9 cellular contexts compared by ENCODE assay signal in genomic region chr22:22533863-22534262, GRCh38. TPM values are rescaled to one million over a fixed set of nuclear protein-coding genes. Genes with fewer than 3 reads are reported as not detected.
"Had no signal": no experiment of that assay in that cellular context is flagged by ENCODE, and none has a peak within 500 bp of the region (broad histone marks: within the 10 kb centered on the region; RNA-seq: fewer than 3 reads in every experiment).

No MANE protein-coding gene starts in this region.

- H3K9ac ChIP-seq: KMS-11 had no signal

- H3K4me2 ChIP-seq: KMS-11 had no signal

- H3K27ac ChIP-seq: HL-60, KMS-11 had no signal

- ATAC-seq: HepG2 had no signal

- DNase-seq: IMR-90, KBM-7, KG1 had no signal

- FAIRE-seq: HepG2, HTR-8/SVneo had no signal

RNA-seq across cellular contexts. Expression of gene ZNF280A, which starts 13.8 kb away (rescaled TPM):
- total RNA-seq: HT-29, IMR-90 had no signal
- polyA plus RNA-seq: IgD-negative memory B cell, IMR-90 had no signal

RNA-seq across cellular contexts. Expression of gene PRAME, which starts 25.2 kb away (rescaled TPM):
- total RNA-seq: HT-29, IMR-90 had no signal
- polyA plus RNA-seq: IgD-negative memory B cell, IMR-90 had no signal

RNA-seq across cellular contexts. Expression of gene ZNF280B, which starts 25.3 kb away (rescaled TPM):
- total RNA-seq: HT-29 had no signal
